8 cellular contexts compared by ENCODE assay signal in genomic region chr15:85233791-85234325, GRCh38.
DNase-seq lines count a peak whose midpoint lies in the region; ATAC-seq, FAIRE-seq and TF ChIP-seq lines count a peak whose summit lies in the region.
"Not testable (repeated sequence)": the region's sequence is repeated elsewhere in the genome, so short reads cannot be mapped to it uniquely, and the experiment has no call there.

No MANE protein-coding gene starts in this region.

- not testable (repeated sequence) for H3K79me2 ChIP-seq in astrocyte (ENCODE audit: insufficient read depth, low read length)

- not testable (repeated sequence) for TF ChIP-seq POLR2A in spleen (IDR thresholded peaks at IDR 0.05)

- not testable (repeated sequence) for BruUV-seq in Panc1 (replicated peaks; lab: Mats Ljungman, UMichigan)

- peak overlapping the region; percentile 36 for H3K4me2 ChIP-seq in astrocyte (ENCODE audit: low read length)

- H3K27me3 Mint-ChIP-seq in astrocyte (ENCODE audit: low read depth, unreplicated experiment) = not testable (repeated sequence)

- intact Hi-C loops in Panc1 (cut with micrococcal nuclease; ENCODE audit: unreplicated experiment); spleen (cut with DNase I; ENCODE audit: low total_unique reads): not testable (repeated sequence)

- whole genome bisulfite sequencing in esophagus, 2 donors = 1 to 2% methylated on average over 23 to 50 of the region's 62 CpGs
- 0 to 11% (median 0%) methylated on average over 5 to 47 of the region's 62 CpGs for WGBS in spleen, 5 donors

- H3K4me1 Mint-ChIP-seq in astrocyte (ENCODE audit: low read depth, unreplicated experiment) = not testable (repeated sequence)

- not testable (repeated sequence) for H3K36me3 ChIP-seq in H7 (replicated peaks; ENCODE audit: control insufficient read depth, insufficient read depth, low read length); Panc1 (ENCODE audit: control insufficient read depth, insufficient read depth, low read length); astrocyte (ENCODE audit: insufficient read depth, low read length); esophagus (ENCODE audit: control insufficient read depth in 2 of 2, insufficient read depth in 2 of 2, low read length in 1 of 2); neuron (ENCODE audit: insufficient read depth, low read length); spleen

- not testable (repeated sequence) for H3K36me3 Mint-ChIP-seq in astrocyte (ENCODE audit: low read depth, unreplicated experiment)

- not testable (repeated sequence) for H3K27ac ChIP-seq in Panc1 (ENCODE audit: low read length); astrocyte (ENCODE audit: low read depth, low read length); esophagus (ENCODE audit: low read depth in 2 of 2, low read length in 1 of 2); spleen

- H3K9me3 ChIP-seq in Panc1 (ENCODE audit: control insufficient read depth, insufficient read depth, low read depth, low read length); astrocyte (ENCODE audit: insufficient read depth, low read depth, low read length); esophagus (ENCODE audit: control insufficient read depth in 2 of 2, insufficient read depth in 1 of 2, low read depth in 1 of 2, low read length in 1 of 2); neuron (ENCODE audit: low read length); spleen: not testable (repeated sequence)

- CTCF ChIA-PET in AG04449 (lab: Yijun Ruan, JAX); Panc1 (lab: Charles Lee): not testable (repeated sequence)

- in situ Hi-C loops in Panc1 (cut with HindIII; ENCODE audit: low pct_unique_long_range_greater_than_20kb, low sequenced_read_pairs) = not testable (repeated sequence)

- H3K4me3 ChIP-seq in AG04449 (ENCODE audit: low read depth, low read length) (peak overlapping the region; percentile 33; the same call in 1 of the 2 replicates), H7 (ENCODE audit: insufficient read depth, low read depth, low read length) (peak overlapping the region; percentile 31), Panc1 (ENCODE audit: low read depth in 2 of 2, low read length in 2 of 2) (peak overlapping the region; percentile 26 to 40; a peak in 3 of 4 replicates), esophagus (ENCODE audit: low read depth in 1 of 2, low read length in 2 of 2) (peak overlapping the region; percentile 42 to 52), iPS-11a (ENCODE audit: low read depth, low read length) (peak overlapping the region; percentile 8), neuron (ENCODE audit: low read length) (peak overlapping the region; percentile 43), spleen (peak overlapping the region in 6 of 8 donors; percentile 29 to 66 (median 38))
- not testable (repeated sequence) for H3K4me3 ChIP-seq in astrocyte (ENCODE audit: insufficient read depth, low read depth, low read length)

- H4K20me1 ChIP-seq in astrocyte (ENCODE audit: insufficient read depth, low read length) = not testable (repeated sequence)

- not testable (repeated sequence) for H3K27me3 ChIP-seq in H7 (ENCODE audit: control insufficient read depth, insufficient read depth, low read length); Panc1 (ENCODE audit: control insufficient read depth, insufficient read depth, low read length); astrocyte (ENCODE audit: insufficient read depth, low read length); esophagus (ENCODE audit: control insufficient read depth in 1 of 2, insufficient read depth in 2 of 2, low read length in 2 of 2); neuron (ENCODE audit: insufficient read depth, low read length); spleen (replicated peaks in 1 of 7)

- H3K27ac Mint-ChIP-seq in astrocyte (ENCODE audit: unreplicated experiment) = not testable (repeated sequence)

- H3K9me3 Mint-ChIP-seq in astrocyte (ENCODE audit: unreplicated experiment) = not testable (repeated sequence)

- H3K9ac ChIP-seq in astrocyte (ENCODE audit: low read length) = not testable (repeated sequence)

- ATAC-seq in Panc1 = not testable (repeated sequence)

- POLR2A ChIA-PET in AG04449 (lab: Yijun Ruan, JAX); Panc1 (lab: Charles Lee): not testable (repeated sequence)

- FAIRE-seq in astrocyte (lab: Jason Lieb, UNC) = not testable (repeated sequence)

- H3K4me3 Mint-ChIP-seq in astrocyte (ENCODE audit: unreplicated experiment) = not testable (repeated sequence)

- not testable (repeated sequence) for TF ChIP-seq CTCF in AG04449 (IDR thresholded peaks at IDR 0.05; ENCODE audit: insufficient read depth, low read length, missing control alignments); Panc1 (IDR thresholded peaks at IDR 0.05); astrocyte (IDR thresholded peaks at IDR 0.05; ENCODE audit: insufficient read depth, low read depth, low read length); spleen (IDR thresholded peaks at IDR 0.05 in 8 of 11, conservative IDR thresholded peaks at IDR 0.05 in 3 of 11)

- not testable (repeated sequence) for DNase-seq in AG04449 (ENCODE audit: low read depth, low spot score); H7; Panc1 (ENCODE audit: low read depth, low spot score); astrocyte (ENCODE audit: low read depth)
- peak; percentile 67 for DNase-seq in spleen

- not testable (repeated sequence) for H3K4me1 ChIP-seq in Panc1 (ENCODE audit: control insufficient read depth, insufficient read depth, low read length); astrocyte (ENCODE audit: insufficient read depth, low read length); esophagus (ENCODE audit: control insufficient read depth in 2 of 2, insufficient read depth in 2 of 2, low read length in 1 of 2); neuron (ENCODE audit: insufficient read depth, low read length); spleen

- H2AFZ ChIP-seq in astrocyte (ENCODE audit: low read depth, low read length); neuron (ENCODE audit: low read depth, low read length): not testable (repeated sequence)
